1 cellular context compared by ENCODE assay signal in the genomic region with DNA sequence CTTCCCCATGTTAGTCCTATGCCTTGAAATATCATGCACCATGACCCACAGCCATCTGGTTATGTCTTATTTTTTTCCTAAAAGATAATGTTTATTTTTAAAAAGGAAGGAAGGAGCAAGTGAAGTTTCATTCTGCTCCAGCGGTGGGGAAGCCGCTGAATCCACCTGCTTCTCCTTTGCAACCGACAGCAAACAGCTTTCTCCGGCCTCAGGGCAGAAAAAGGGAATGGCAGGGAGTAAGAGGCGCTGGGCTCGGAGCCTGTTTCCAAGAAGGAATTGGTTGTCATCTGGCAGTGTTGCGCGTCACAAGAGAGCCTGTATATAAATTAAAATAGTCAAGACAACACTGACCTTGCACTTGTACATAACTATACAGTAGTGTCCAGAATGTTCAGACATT.
TF ChIP-seq lines count a peak whose summit lies in the region.

No MANE protein-coding gene starts in this region.

TF ChIP-seq in SK-N-SH, 30 proteins besides CTCF, POLR2A, EP300 and RAD21 (continued from another document):
- no peak for TF ChIP-seq MEF2A (IDR thresholded peaks at IDR 0.05; ENCODE audit: borderline replicate concordance, low read depth)
